Comparison of ENCODE assay signal across 25 cellular contexts in the genomic region with DNA sequence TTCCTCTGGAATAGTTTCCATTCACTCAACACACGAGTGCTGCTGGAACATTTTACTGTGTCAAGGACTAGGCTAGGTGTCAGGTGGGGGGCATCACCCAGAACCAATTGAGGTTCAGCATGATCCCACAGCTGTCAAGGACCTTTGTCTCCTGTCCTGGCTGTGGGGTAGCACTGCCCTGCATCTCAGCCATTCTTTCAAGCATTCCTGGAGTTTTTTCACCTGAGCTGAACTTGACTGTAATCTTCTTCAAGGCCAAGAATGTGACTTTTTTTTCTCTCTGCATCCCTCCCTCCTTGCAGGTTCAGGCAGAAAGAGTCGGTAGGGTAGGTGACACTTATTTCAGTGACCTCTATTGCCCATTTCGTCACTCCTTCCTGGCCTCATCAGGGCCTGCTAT. TPM values are rescaled to one million over a fixed set of nuclear protein-coding genes. Genes with fewer than 3 reads are reported as not detected.
"Had no signal": no experiment of that assay in that cellular context is flagged by ENCODE, and none has a peak within 500 bp of the region (broad histone marks: within the 10 kb centered on the region; RNA-seq: fewer than 3 reads in every experiment).

No MANE protein-coding gene starts in this region.

- FAIRE-seq: colon, urothelium cell line had no signal

- H3K27ac ChIP-seq: heart left ventricle, left lung, lower lobe of right lung, neutrophil, psoas muscle, spleen, tibial nerve had no signal

- H3K36me3 Mint-ChIP-seq: memory B cell; stimulated activated memory B cell treated with anti-CD40 and anti-IgM and Interleukin-4, amounts not matched to agents 10 μg/mL and 1 μg/mL and 100 μg/mL, for 72 hours had no signal

- H3K27ac Mint-ChIP-seq: memory B cell; naive B cell; nephron; stimulated activated memory B cell treated with anti-CD40 and anti-IgM and Interleukin-4, amounts not matched to agents 10 μg/mL and 1 μg/mL and 100 μg/mL, for 72 hours; stimulated activated naive CD8-positive, alpha-beta T cell treated with anti-CD3 and anti-CD28 coated beads, Interleukin-15, Interleukin-2, amounts not matched to agents 100 ng/mL and 50 ng/mL, for 24 hours had no signal

- H3K4me3 ChIP-seq: heart left ventricle, left lung, lower lobe of right lung, psoas muscle, spleen, tibial nerve had no signal

- ATAC-seq: heart left ventricle; left lung; lower lobe of right lung; psoas muscle; sciatic nerve; stimulated activated memory B cell treated with anti-CD40 and anti-IgM and Interleukin-4, amounts not matched to agents 10 μg/mL and 1 μg/mL and 100 μg/mL, for 72 hours had no signal

- H3K9me3 Mint-ChIP-seq: stimulated activated memory B cell treated with anti-CD40 and anti-IgM and Interleukin-4, amounts not matched to agents 10 μg/mL and 1 μg/mL and 100 μg/mL, for 72 hours had no signal

- DNase-seq: effector CD4-positive, alpha-beta T cell; foreskin melanocyte; heart left ventricle; hippocampal formation; islet precursor cell; left lung; lower lobe of right lung; naive B cell; psoas muscle; spleen; stimulated activated CD4-positive, alpha-beta T cell treated with anti-CD3 and anti-CD28 coated beads, Interleukin-15, amount 100 ng/mL, for 24 hours; stimulated activated CD4-positive, alpha-beta T cell treated with anti-CD3 and anti-CD28 coated beads, Interleukin-1b, Interleukin-23, amount 100 ng/mL, for 48 hours; stimulated activated CD4-positive, alpha-beta T cell treated with anti-CD3 and anti-CD28 coated beads, Interleukin-4, amount 100 ng/mL, for 24 hours had no signal

- H3K4me3 Mint-ChIP-seq: central memory CD8-positive, alpha-beta T cell; memory B cell; naive B cell; stimulated activated memory B cell treated with anti-CD40 and anti-IgM and Interleukin-4, amounts not matched to agents 10 μg/mL and 1 μg/mL and 100 μg/mL, for 72 hours; stimulated activated naive CD8-positive, alpha-beta T cell treated with anti-CD3 and anti-CD28 coated beads, Interleukin-15, Interleukin-2, amounts not matched to agents 100 ng/mL and 50 ng/mL, for 24 hours had no signal

- H3K36me3 ChIP-seq: heart left ventricle, left lung, lower lobe of right lung, neutrophil, spleen, tibial nerve had no signal

- H3K4me1 Mint-ChIP-seq: central memory CD8-positive, alpha-beta T cell; memory B cell; stimulated activated memory B cell treated with anti-CD40 and anti-IgM and Interleukin-4, amounts not matched to agents 10 μg/mL and 1 μg/mL and 100 μg/mL, for 72 hours had no signal

- H3K9me3 ChIP-seq: left lung, lower lobe of right lung, neutrophil, psoas muscle had no signal

RNA-seq across cellular contexts. Expression of gene MAPK4, which starts 3.5 kb away (rescaled TPM):
- total RNA-seq: dermis microvascular lymphatic vessel endothelial cell, osteoblast had no signal
